ENCODE assay signal across 8 cellular contexts in the genomic region with DNA sequence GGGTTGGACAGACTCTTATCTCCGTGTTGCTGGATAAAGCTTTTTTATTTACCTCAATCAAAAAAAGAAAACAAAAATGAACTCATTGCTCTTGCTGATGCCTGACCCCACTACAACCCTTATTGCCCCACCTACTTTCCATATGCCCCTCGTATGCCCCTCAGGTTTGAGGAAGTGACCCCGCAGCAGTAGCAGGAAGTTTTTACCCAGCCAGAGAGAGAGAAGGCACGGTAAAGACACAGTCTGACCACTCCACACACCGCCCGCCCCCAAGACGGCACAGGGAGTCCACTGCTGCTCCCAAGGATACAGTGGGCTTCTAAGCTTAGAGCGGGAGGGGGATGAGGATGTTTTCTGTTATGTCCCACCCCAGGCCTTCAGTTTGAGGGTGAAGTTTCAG. TPM values are rescaled to one million over a fixed set of nuclear protein-coding genes. Genes with fewer than 3 reads are reported as not detected.
DNase-seq lines count a peak whose midpoint lies in the region; ATAC-seq and TF ChIP-seq lines count a peak whose summit lies in the region.
"Had no signal": no experiment of that assay in that cellular context is flagged by ENCODE, and none has a peak within 500 bp of the region (broad histone marks: within the 10 kb centered on the region; RNA-seq: fewer than 3 reads in every experiment).

No MANE protein-coding gene starts in this region.

- TF ChIP-seq CTCF in Peyer's patch (IDR thresholded peaks at IDR 0.05), result no peak

- peaks cover 61% of the 10 kb centered on the region for H3K36me3 Mint-ChIP-seq in stimulated activated effector memory CD8-positive, alpha-beta T cell treated with anti-CD3 and anti-CD28 coated beads, Interleukin-12 subunit alpha, Interleukin-12 subunit beta, amount 100 ng/mL, for 72 hours
- H3K36me3 Mint-ChIP-seq in T-helper 2 cell treated with Interferon-gamma antibody and Interleukin-4, amounts not matched to agents 5 μg/mL and 100 μg/mL, for 36 hours (ENCODE audit: low read depth), result peaks cover 62% of the 10 kb centered on the region

- DNase-seq in Peyer's patch (peak in 2 of 3 donors; percentile 69 to 70), germinal center (ENCODE audit: low spot score) (peak; percentile 80), hepatic stellate cell (ENCODE audit: low spot score) (no peak)
- no peak for DNase-seq in stimulated activated effector memory CD8-positive, alpha-beta T cell treated with anti-CD3 and anti-CD28 coated beads, Interleukin-12 subunit alpha, Interleukin-12 subunit beta, amount 100 ng/mL, for 72 hours (ENCODE audit: low spot score in 2 of 2)
- no peak for DNase-seq in T-helper 2 cell treated with Interferon-gamma antibody and Interleukin-4, amounts not matched to agents 5 μg/mL and 100 μg/mL, for 36 hours (ENCODE audit: low spot score)
- DNase-seq in stimulated activated naive CD4-positive, alpha-beta T cell (lab: John Stamatoyannopoulos, UW), result no peak
- DNase-seq: NCI-H226 had no signal

- H3K27ac Mint-ChIP-seq in stimulated activated effector memory CD8-positive, alpha-beta T cell treated with anti-CD3 and anti-CD28 coated beads, Interleukin-12 subunit alpha, Interleukin-12 subunit beta, amount 100 ng/mL, for 72 hours, result peak overlapping the region; percentile 16
- no peak overlapping the region for H3K27ac Mint-ChIP-seq in T-helper 2 cell treated with Interferon-gamma antibody and Interleukin-4, amounts not matched to agents 5 μg/mL and 100 μg/mL, for 36 hours

- in situ Hi-C loops in GM18951 (cut with MboI; ENCODE audit: low sequenced_read_pairs, unreplicated experiment), result no loop called here

- H3K4me1 ChIP-seq in Peyer's patch, result peaks cover 0 to 60% (median 16%) of the 10 kb centered on the region in 4 donors

- no peaks in the 10 kb centered on the region for H3K9me3 Mint-ChIP-seq in stimulated activated effector memory CD8-positive, alpha-beta T cell treated with anti-CD3 and anti-CD28 coated beads, Interleukin-12 subunit alpha, Interleukin-12 subunit beta, amount 100 ng/mL, for 72 hours
- no peaks in the 10 kb centered on the region for H3K9me3 Mint-ChIP-seq in T-helper 2 cell treated with Interferon-gamma antibody and Interleukin-4, amounts not matched to agents 5 μg/mL and 100 μg/mL, for 36 hours

- peak overlapping the region; percentile 67 to 93 (median 77) for H3K27ac ChIP-seq in Peyer's patch

- H3K27me3 Mint-ChIP-seq in T-helper 2 cell treated with Interferon-gamma antibody and Interleukin-4, amounts not matched to agents 5 μg/mL and 100 μg/mL, for 36 hours (ENCODE audit: low read depth), result peaks cover 2% of the 10 kb centered on the region

- H3K9me3 ChIP-seq in Peyer's patch, result no peaks in the 10 kb centered on the region

- H3K4me1 Mint-ChIP-seq in stimulated activated effector memory CD8-positive, alpha-beta T cell treated with anti-CD3 and anti-CD28 coated beads, Interleukin-12 subunit alpha, Interleukin-12 subunit beta, amount 100 ng/mL, for 72 hours, result peaks cover 76% of the 10 kb centered on the region
- H3K4me1 Mint-ChIP-seq in T-helper 2 cell treated with Interferon-gamma antibody and Interleukin-4, amounts not matched to agents 5 μg/mL and 100 μg/mL, for 36 hours (ENCODE audit: low read depth), result peaks cover 51% of the 10 kb centered on the region

- ATAC-seq in stimulated activated effector memory CD8-positive, alpha-beta T cell treated with anti-CD3 and anti-CD28 coated beads, Interleukin-12 subunit alpha, Interleukin-12 subunit beta, amount 100 ng/mL, for 72 hours, result no peak

- no peaks in the 10 kb centered on the region for H3K27me3 ChIP-seq in Peyer's patch

- H3K36me3 ChIP-seq in Peyer's patch, result peaks cover 0 to 24% (median 0%) of the 10 kb centered on the region in 3 donors

- H3K4me3 ChIP-seq in Peyer's patch, result no peak overlapping the region

- peak; percentile 58 for TF ChIP-seq POLR2A in GM18951 (IDR thresholded peaks at IDR 0.05; ENCODE audit: extremely low read depth, insufficient read depth, insufficient read length)
- TF ChIP-seq POLR2A in Peyer's patch (IDR thresholded peaks at IDR 0.05), result no peak

- H3K4me3 Mint-ChIP-seq in stimulated activated effector memory CD8-positive, alpha-beta T cell treated with anti-CD3 and anti-CD28 coated beads, Interleukin-12 subunit alpha, Interleukin-12 subunit beta, amount 100 ng/mL, for 72 hours, result peak overlapping the region; percentile 47
- H3K4me3 Mint-ChIP-seq in T-helper 2 cell treated with Interferon-gamma antibody and Interleukin-4, amounts not matched to agents 5 μg/mL and 100 μg/mL, for 36 hours, result no peak overlapping the region

RNA-seq across cellular contexts. Expression of a gene that starts 9.8 kb away (rescaled TPM):
- 100 to 1,000 TPM in 1 of 4 donors, 10 to 100 TPM in 3; 12.6 to 106 (median 29.6) TPM for total RNA-seq in Peyer's patch

Comparison
In these comparisons a context has a peak if more than half of its experiments do, and no peak if none do; other contexts are left out.
1. DNase-seq: peak in Peyer's patch (2 of 3) and germinal center (single experiment); none in stimulated activated effector memory CD8-positive, alpha-beta T cell treated with anti-CD3 and anti-CD28 coated beads, Interleukin-12 subunit alpha, Interleukin-12 subunit beta, amount 100 ng/mL, for 72 hours (0 of 2), T-helper 2 cell treated with Interferon-gamma antibody and Interleukin-4, amounts not matched to agents 5 μg/mL and 100 μg/mL, for 36 hours (single experiment), hepatic stellate cell (single experiment) and stimulated activated naive CD4-positive, alpha-beta T cell (0 of 6).